9 cellular contexts compared by ENCODE assay signal in the genomic region with DNA sequence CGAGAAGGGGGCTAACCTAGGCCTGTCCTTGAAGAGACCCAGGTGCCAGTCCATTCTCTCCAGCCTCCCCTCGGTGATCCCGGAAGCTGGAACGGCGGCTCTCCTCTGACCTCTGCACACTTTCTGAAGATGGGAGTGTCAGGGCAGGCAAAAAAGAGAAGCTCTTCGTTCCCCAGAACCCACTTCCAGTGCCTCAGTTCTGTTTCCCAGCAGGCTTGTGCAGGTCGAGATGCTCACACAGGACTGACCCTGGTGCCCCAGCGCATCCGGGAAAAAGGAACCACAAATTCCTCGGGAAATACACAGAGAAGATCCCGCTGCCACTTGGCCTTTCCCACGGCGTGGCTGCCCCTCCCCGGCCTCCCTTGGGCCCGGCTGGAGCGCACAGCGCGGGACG. TPM values are rescaled to one million over a fixed set of nuclear protein-coding genes. Genes with fewer than 3 reads are reported as not detected.
DNase-seq lines count a peak whose midpoint lies in the region; ATAC-seq, FAIRE-seq and TF ChIP-seq lines count a peak whose summit lies in the region.
"Had no signal": no experiment of that assay in that cellular context is flagged by ENCODE, and none has a peak within 500 bp of the region (broad histone marks: within the 10 kb centered on the region; RNA-seq: fewer than 3 reads in every experiment).

No MANE protein-coding gene starts in this region.

- no peaks in the 10 kb centered on the region for H4K20me1 ChIP-seq in hepatocyte (ENCODE audit: insufficient read depth, poor library complexity, severe bottlenecking)

- DNase-seq in T-helper 2 cell treated with Interferon-gamma antibody and Interleukin-4, amounts not matched to agents 5 μg/mL and 100 μg/mL, for 36 hours (ENCODE audit: low spot score), result no peak
- DNase-seq in T-helper 2 cell (no peak), hepatocyte (ENCODE audit: low spot score) (no peak), spleen (no peak), HTR-8/SVneo (ENCODE audit: insufficient read length, low spot score) (no peak)
- DNase-seq in activated CD8-positive, alpha-beta T cell treated with anti-CD3 and anti-CD28 coated beads, Interleukin-2, amount 10 ng/mL, durations not matched to agents 7 days and 5 days, result no peak

- no peaks in the 10 kb centered on the region for H3K27me3 Mint-ChIP-seq in T-helper 2 cell treated with Interferon-gamma antibody and Interleukin-4, amounts not matched to agents 5 μg/mL and 100 μg/mL, for 36 hours (ENCODE audit: low read depth)
- peaks cover 4% of the 10 kb centered on the region for H3K27me3 Mint-ChIP-seq in activated CD8-positive, alpha-beta T cell treated with anti-CD3 and anti-CD28 coated beads, Interleukin-2, amount 10 ng/mL, durations not matched to agents 7 days and 5 days (ENCODE audit: low read depth)

- CTCF ChIA-PET in activated CD8-positive, alpha-beta T cell treated with anti-CD3 and anti-CD28 coated beads, Interleukin-2, amount 10 ng/mL, durations not matched to agents 7 days and 5 days (lab: Charles Lee), result interaction anchor here (1.3 to 4.7 kb wide), 6 partner anchors 8 to 23 kb away, joined by 3 to 13 read pairs (median 6); a partner anchor contains a TSS

- TF ChIP-seq CTCF in hepatocyte (IDR thresholded peaks at IDR 0.05; ENCODE audit: poor library complexity), result no peak
- no peak for TF ChIP-seq CTCF in spleen (IDR thresholded peaks at IDR 0.05 in 8 of 11, conservative IDR thresholded peaks at IDR 0.05 in 3 of 11)

- H3K36me3 Mint-ChIP-seq in T-helper 2 cell treated with Interferon-gamma antibody and Interleukin-4, amounts not matched to agents 5 μg/mL and 100 μg/mL, for 36 hours (ENCODE audit: low read depth), result no peaks in the 10 kb centered on the region
- H3K36me3 Mint-ChIP-seq in activated CD8-positive, alpha-beta T cell treated with anti-CD3 and anti-CD28 coated beads, Interleukin-2, amount 10 ng/mL, durations not matched to agents 7 days and 5 days (ENCODE audit: low read depth), result no peaks in the 10 kb centered on the region

- no peaks in the 10 kb centered on the region for H3K9me3 Mint-ChIP-seq in T-helper 2 cell treated with Interferon-gamma antibody and Interleukin-4, amounts not matched to agents 5 μg/mL and 100 μg/mL, for 36 hours
- H3K9me3 Mint-ChIP-seq in activated CD8-positive, alpha-beta T cell treated with anti-CD3 and anti-CD28 coated beads, Interleukin-2, amount 10 ng/mL, durations not matched to agents 7 days and 5 days (ENCODE audit: insufficient read depth), result no peaks in the 10 kb centered on the region

- H3K4me3 Mint-ChIP-seq in T-helper 2 cell treated with Interferon-gamma antibody and Interleukin-4, amounts not matched to agents 5 μg/mL and 100 μg/mL, for 36 hours, result peak overlapping the region; percentile 82
- peak overlapping the region; percentile 71 for H3K4me3 Mint-ChIP-seq in activated CD8-positive, alpha-beta T cell treated with anti-CD3 and anti-CD28 coated beads, Interleukin-2, amount 10 ng/mL, durations not matched to agents 7 days and 5 days

- H3K36me3 ChIP-seq in hepatocyte (replicated peaks; ENCODE audit: insufficient read depth, low read depth), result no peaks in the 10 kb centered on the region
- peaks cover 0 to 11% (median 0%) of the 10 kb centered on the region in 6 donors for H3K36me3 ChIP-seq in spleen

- H3K4me2 ChIP-seq in hepatocyte, result peak overlapping the region; percentile 96

- H3K4me1 ChIP-seq in hepatocyte (ENCODE audit: insufficient read depth), result no peaks in the 10 kb centered on the region
- H3K4me1 ChIP-seq in spleen, result peaks cover 0 to 56% (median 43%) of the 10 kb centered on the region in 6 donors

- no peak for TF ChIP-seq POLR2A in spleen (IDR thresholded peaks at IDR 0.05)

- H3K4me3 ChIP-seq in hepatocyte, result peak overlapping the region; percentile 77
- peak overlapping the region; percentile 40 to 88 (median 76) for H3K4me3 ChIP-seq in spleen

- no peaks in the 10 kb centered on the region for H3K79me2 ChIP-seq in hepatocyte

- no peak for ATAC-seq in activated CD8-positive, alpha-beta T cell treated with anti-CD3 and anti-CD28 coated beads, Interleukin-2, amount 10 ng/mL, durations not matched to agents 7 days and 5 days
- no peak for ATAC-seq in GM19467 (IDR thresholded peaks at IDR 0.05; ENCODE audit: unreplicated experiment)
- ATAC-seq in HG02798 (IDR thresholded peaks at IDR 0.05; ENCODE audit: poor library complexity, unreplicated experiment), result no peak

- peaks cover 15% of the 10 kb centered on the region for H3K4me1 Mint-ChIP-seq in T-helper 2 cell treated with Interferon-gamma antibody and Interleukin-4, amounts not matched to agents 5 μg/mL and 100 μg/mL, for 36 hours (ENCODE audit: low read depth)
- peaks cover 17% of the 10 kb centered on the region for H3K4me1 Mint-ChIP-seq in activated CD8-positive, alpha-beta T cell treated with anti-CD3 and anti-CD28 coated beads, Interleukin-2, amount 10 ng/mL, durations not matched to agents 7 days and 5 days (ENCODE audit: low read depth)

- intact Hi-C loops in spleen (cut with DNase I; ENCODE audit: low total_unique reads), result no loop called here

- POLR2A ChIA-PET in activated CD8-positive, alpha-beta T cell treated with anti-CD3 and anti-CD28 coated beads, Interleukin-2, amount 10 ng/mL, durations not matched to agents 7 days and 5 days (lab: Charles Lee), result interaction anchor here (4.7 kb wide), 1 partner anchor 12 kb away, joined by 31 read pairs; a partner anchor contains a TSS

- H2AFZ ChIP-seq in hepatocyte, result peak overlapping the region; percentile 92

- 11% methylated on average over 19 of the region's 19 CpGs for WGBS in hepatocyte (ENCODE audit: low lambda C conversion rate, missing lambda C conversion rate)
- WGBS in spleen, 5 donors, result 11 to 22% (median 18%) methylated on average over 17 to 19 of the region's 19 CpGs

- peak overlapping the region; percentile 20 for H3K27ac Mint-ChIP-seq in T-helper 2 cell treated with Interferon-gamma antibody and Interleukin-4, amounts not matched to agents 5 μg/mL and 100 μg/mL, for 36 hours
- no peak overlapping the region for H3K27ac Mint-ChIP-seq in activated CD8-positive, alpha-beta T cell treated with anti-CD3 and anti-CD28 coated beads, Interleukin-2, amount 10 ng/mL, durations not matched to agents 7 days and 5 days

- peak overlapping the region; percentile 42 for H3K27ac ChIP-seq in hepatocyte
- peak overlapping the region; percentile 61 to 96 (median 88) for H3K27ac ChIP-seq in spleen

- H3K9me2 ChIP-seq in hepatocyte (replicated peaks; ENCODE audit: insufficient read depth), result no peaks in the 10 kb centered on the region

- FAIRE-seq in HTR-8/SVneo (lab: Jason Lieb, UNC), result no peak
- FAIRE-seq: G401.6 had no signal

- H3K27me3 ChIP-seq in hepatocyte (no peaks in the 10 kb centered on the region), spleen (replicated peaks in 1 of 7) (no peaks in the 10 kb centered on the region)

- H3K9me3 ChIP-seq in hepatocyte (ENCODE audit: low read depth) (no peaks in the 10 kb centered on the region), spleen (no peaks in the 10 kb centered on the region)

RNA-seq across cellular contexts. Expression of a gene that starts 0.7 kb away (rescaled TPM):
- total RNA-seq in activated CD8-positive, alpha-beta T cell treated with anti-CD3 and anti-CD28 coated beads, Interleukin-2, amount 10 ng/mL, durations not matched to agents 7 days and 5 days, result 10 to 100 TPM; 67.0 to 71.9 TPM
- 34.8 and 35.7 TPM in 2 replicates for total RNA-seq in hepatocyte
- polyA plus RNA-seq in hepatocyte, result 34.7 and 41.6 TPM in 2 replicates
- 100 to 1,000 TPM in 6 of 7 donors, 10 to 100 TPM in 1; 79.5 to 132 (median 109) TPM for total RNA-seq in spleen
- polyA plus RNA-seq in spleen, result 100 to 1,000 TPM in 1 of 3 donors, 10 to 100 TPM in 2; 75.9 to 129 (median 98.2) TPM

RNA-seq across cellular contexts. Expression of a gene that starts 12.5 kb away (rescaled TPM):
- 10 to 100 TPM; 80.7 to 88.6 TPM for total RNA-seq in activated CD8-positive, alpha-beta T cell treated with anti-CD3 and anti-CD28 coated beads, Interleukin-2, amount 10 ng/mL, durations not matched to agents 7 days and 5 days
- total RNA-seq in hepatocyte (49.1 and 52.4 TPM in 2 replicates), spleen (10 to 100 TPM; 50.2 to 82.0 (median 63.4) TPM)
- polyA plus RNA-seq in hepatocyte (56.4 and 80.9 TPM in 2 replicates), spleen (10 to 100 TPM; 77.4 to 85.0 (median 82.5) TPM)
